ENCODE assay signal across 1 cellular context in genomic region chr5:43429016-43429415, GRCh38.
TF ChIP-seq lines count a peak whose summit lies in the region.

No MANE protein-coding gene starts in this region.

TF ChIP-seq in K562, 482 proteins besides CTCF, POLR2A, EP300 and RAD21:
- peak; percentile 54; the same call in 1 of the 2 replicates for TF ChIP-seq NFIC (IDR thresholded peaks at IDR 0.05)
- no peak for TF ChIP-seq THAP12 (CRISPR knock-in tag; IDR thresholded peaks at IDR 0.05)
TF ChIP-seq in K562: peak in this region for 1.
